1 cellular context compared by ENCODE assay signal in genomic region chr12:20366776-20367409, GRCh38.
TF ChIP-seq lines count a peak whose summit lies in the region.

No MANE protein-coding gene starts in this region.

TF ChIP-seq in IMR-90, 13 proteins besides CTCF, POLR2A, EP300 and RAD21:
- TF ChIP-seq CEBPB (IDR thresholded peaks at IDR 0.05; ENCODE audit: low read depth, low read length) (no peak), SMC3 (IDR thresholded peaks at IDR 0.05; ENCODE audit: low read depth, low read length) (no peak), RCOR1 (IDR thresholded peaks at IDR 0.05; ENCODE audit: insufficient replicate concordance, low read length) (no peak), RFX5 (IDR thresholded peaks at IDR 0.05; ENCODE audit: low read depth, low read length) (no peak), ELK1 (IDR thresholded peaks at IDR 0.05; ENCODE audit: borderline replicate concordance, low read depth, low read length) (no peak), FOS (IDR thresholded peaks at IDR 0.05; ENCODE audit: low read depth, low read length) (no peak), NFE2L2 (IDR thresholded peaks at IDR 0.05; ENCODE audit: low read depth, low read length) (no peak), MAZ (IDR thresholded peaks at IDR 0.05; ENCODE audit: borderline replicate concordance, low read depth, low read length) (no peak), MAFK (IDR thresholded peaks at IDR 0.05; ENCODE audit: low read depth, low read length) (no peak), USF2 (IDR thresholded peaks at IDR 0.05; ENCODE audit: low read depth, low read length) (no peak), BHLHE40 (IDR thresholded peaks at IDR 0.05; ENCODE audit: low read depth, low read length) (no peak), CHD1 (IDR thresholded peaks at IDR 0.05; ENCODE audit: low read depth, low read length) (no peak), MXI1 (IDR thresholded peaks at IDR 0.05; ENCODE audit: borderline replicate concordance, low read depth, low read length) (no peak)
